ENCODE assay signal across 22 cellular contexts in the genomic region with DNA sequence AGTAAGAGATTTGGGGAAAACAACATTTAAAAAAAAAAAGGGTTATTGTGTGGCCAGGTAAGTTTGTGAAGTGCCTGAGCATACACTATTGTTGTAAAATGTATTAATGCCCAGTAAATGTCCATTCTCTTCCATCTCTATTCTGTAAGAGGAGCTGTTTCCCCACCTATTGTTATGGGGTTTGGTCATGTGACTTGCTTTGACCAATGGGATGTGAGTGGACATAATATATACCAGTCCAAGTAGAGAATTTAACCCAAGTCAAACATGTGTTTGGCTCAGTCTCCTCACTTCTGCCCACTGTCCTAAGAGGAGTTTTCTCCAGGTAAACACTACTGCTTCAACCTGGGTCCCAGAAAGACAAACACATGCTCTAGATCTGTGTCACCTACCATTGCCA.
"Had no signal": no experiment of that assay in that cellular context is flagged by ENCODE, and none has a peak within 500 bp of the region (broad histone marks: within the 10 kb centered on the region; RNA-seq: fewer than 3 reads in every experiment).

No MANE protein-coding gene starts in this region.

- ATAC-seq: left cardiac atrium; left lung; naive thymus-derived CD4-positive, alpha-beta T cell; stimulated activated effector memory CD8-positive, alpha-beta T cell treated with anti-CD3 and anti-CD28 coated beads, Interleukin-12 subunit alpha, Interleukin-12 subunit beta, amount 100 ng/mL, for 72 hours had no signal

- H3K36me3 Mint-ChIP-seq: naive thymus-derived CD4-positive, alpha-beta T cell; neural progenitor cell; stimulated activated effector memory CD8-positive, alpha-beta T cell treated with anti-CD3 and anti-CD28 coated beads, Interleukin-12 subunit alpha, Interleukin-12 subunit beta, amount 100 ng/mL, for 72 hours; type B pancreatic cell had no signal

- H3K4me3 ChIP-seq: dorsolateral prefrontal cortex, left lung, neural progenitor cell, prostate gland, right atrium auricular region, sigmoid colon, testis, tibial artery had no signal

- H3K27me3 Mint-ChIP-seq: naive thymus-derived CD4-positive, alpha-beta T cell had no signal

- H3K27me3 ChIP-seq: left lung, neural progenitor cell, right atrium auricular region, sigmoid colon, testis, tibial artery had no signal

- H3K27ac Mint-ChIP-seq: naive thymus-derived CD4-positive, alpha-beta T cell; nephron; neural progenitor cell; stimulated activated effector memory CD8-positive, alpha-beta T cell treated with anti-CD3 and anti-CD28 coated beads, Interleukin-12 subunit alpha, Interleukin-12 subunit beta, amount 100 ng/mL, for 72 hours; type B pancreatic cell had no signal

- H3K79me2 ChIP-seq: parathyroid adenoma had no signal

- H2AFZ ChIP-seq: neural progenitor cell, parathyroid adenoma had no signal

- H3K4me1 Mint-ChIP-seq: naive thymus-derived CD4-positive, alpha-beta T cell; nephron; neural progenitor cell; stimulated activated effector memory CD8-positive, alpha-beta T cell treated with anti-CD3 and anti-CD28 coated beads, Interleukin-12 subunit alpha, Interleukin-12 subunit beta, amount 100 ng/mL, for 72 hours had no signal

- H3K9me3 ChIP-seq: prostate gland, testis had no signal

- H3K9ac ChIP-seq: neural progenitor cell, parathyroid adenoma had no signal

- H3K4me1 ChIP-seq: left lung, neural progenitor cell, parathyroid adenoma, prostate gland, right atrium auricular region, sigmoid colon, testis, tibial artery had no signal

- H3K36me3 ChIP-seq: left lung, neural progenitor cell, prostate gland, right atrium auricular region, sigmoid colon, tibial artery had no signal

- H3K9me3 Mint-ChIP-seq: type B pancreatic cell had no signal

- H3K4me3 Mint-ChIP-seq: naive thymus-derived CD4-positive, alpha-beta T cell; nephron; neural progenitor cell; stimulated activated effector memory CD8-positive, alpha-beta T cell treated with anti-CD3 and anti-CD28 coated beads, Interleukin-12 subunit alpha, Interleukin-12 subunit beta, amount 100 ng/mL, for 72 hours; type B pancreatic cell had no signal

- H3K4me2 ChIP-seq: neural progenitor cell had no signal

- DNase-seq: dorsolateral prefrontal cortex; effector CD4-positive, alpha-beta T cell; kidney; left cardiac atrium; left lung; mesendoderm; midbrain; naive thymus-derived CD4-positive, alpha-beta T cell; sigmoid colon; stimulated activated CD4-positive, alpha-beta T cell treated with anti-CD3 and anti-CD28 coated beads, Interleukin-2, amount 100 ng/mL, for 24 hours; stimulated activated CD4-positive, alpha-beta T cell treated with anti-CD3 and anti-CD28 coated beads, Interleukin-4, amount 100 ng/mL, for 24 hours; stimulated activated naive CD4-positive, alpha-beta T cell treated with Interleukin-2 at 50 U/mL for 16 hours; substantia nigra; testis; tibial artery had no signal
